ENCODE assay signal across 8 cellular contexts in genomic region chr2:190069936-190070696, GRCh38. TPM values are rescaled to one million over a fixed set of nuclear protein-coding genes. Genes with fewer than 3 reads are reported as not detected.
DNase-seq lines count a peak whose midpoint lies in the region; ATAC-seq and TF ChIP-seq lines count a peak whose summit lies in the region.

No MANE protein-coding gene starts in this region.

- H3K4me1 ChIP-seq in fibroblast of lung (ENCODE audit: control insufficient read depth, extremely low read depth, insufficient read depth, low read length) (no peaks in the 10 kb centered on the region), parathyroid adenoma (no peaks in the 10 kb centered on the region)

- H3K4me3 ChIP-seq in fibroblast of lung (replicated peaks in 1 of 4; ENCODE audit: control extremely low read depth in 1 of 4, insufficient read depth in 1 of 4, low read depth in 3 of 4, low read length in 4 of 4), result no peak overlapping the region
- H3K4me3 ChIP-seq in parathyroid adenoma (ENCODE audit: low read depth, low read length), result no peak overlapping the region

- H3K79me2 ChIP-seq in fibroblast of lung (ENCODE audit: control insufficient read depth, insufficient read depth, low read length), result no peaks in the 10 kb centered on the region
- no peaks in the 10 kb centered on the region for H3K79me2 ChIP-seq in parathyroid adenoma

- no peak overlapping the region for H2AFZ ChIP-seq in fibroblast of lung (ENCODE audit: low read length)
- no peak overlapping the region for H2AFZ ChIP-seq in parathyroid adenoma

- ATAC-seq in GM21576 (IDR thresholded peaks at IDR 0.05; ENCODE audit: unreplicated experiment) (peak; percentile 66), HG03442 (IDR thresholded peaks at IDR 0.05; ENCODE audit: unreplicated experiment) (no peak), GM18870 (IDR thresholded peaks at IDR 0.05; ENCODE audit: unreplicated experiment) (no peak)

- peak; percentile 80 for DNase-seq in DMS53 (lab: John Stamatoyannopoulos, UW)
- DNase-seq in NCI-H1105 treated with DMSO at 0.1 percent for 48 hours (lab: John Stamatoyannopoulos, UW), result peak; percentile 59
- peak; percentile 61 for DNase-seq in SW480 (ENCODE audit: low spot score)
- DNase-seq in fibroblast of lung (ENCODE audit: low read depth in 2 of 2), result peak; percentile 59 to 85

- no peaks in the 10 kb centered on the region for H4K20me1 ChIP-seq in fibroblast of lung (ENCODE audit: control insufficient read depth, extremely low read depth, insufficient read depth, low read length)

- H3K36me3 ChIP-seq in fibroblast of lung (ENCODE audit: control insufficient read depth, insufficient read depth, low read length) (no peaks in the 10 kb centered on the region), parathyroid adenoma (ENCODE audit: control insufficient read depth, insufficient read depth, low read length) (no peaks in the 10 kb centered on the region)

- no peak overlapping the region for H3K4me2 ChIP-seq in fibroblast of lung (ENCODE audit: extremely low read depth, insufficient read depth, low read length)
- no peak overlapping the region for H3K4me2 ChIP-seq in parathyroid adenoma (ENCODE audit: low read length)

- no peak overlapping the region for H3K9ac ChIP-seq in fibroblast of lung (ENCODE audit: insufficient read depth, low read length)
- no peak overlapping the region for H3K9ac ChIP-seq in parathyroid adenoma

- H3K27ac ChIP-seq in fibroblast of lung (ENCODE audit: insufficient read depth, low read length) (no peak overlapping the region), parathyroid adenoma (no peak overlapping the region)

- H3K9me3 ChIP-seq in fibroblast of lung (ENCODE audit: control insufficient read depth, insufficient read depth, low read depth, low read length) (no peaks in the 10 kb centered on the region), parathyroid adenoma (ENCODE audit: control insufficient read depth, low read length) (no peaks in the 10 kb centered on the region)

- no peaks in the 10 kb centered on the region for H3K27me3 ChIP-seq in fibroblast of lung (ENCODE audit: control insufficient read depth, insufficient read depth, low read length)
- H3K27me3 ChIP-seq in parathyroid adenoma (ENCODE audit: control insufficient read depth, insufficient read depth, low read length), result no peaks in the 10 kb centered on the region

- TF ChIP-seq CTCF in fibroblast of lung (conservative IDR thresholded peaks at IDR 0.05 in 1 of 2, IDR thresholded peaks at IDR 0.05 in 1 of 2; ENCODE audit: low read depth in 1 of 2, low read length in 2 of 2) (peak; percentile 53 to 66), parathyroid adenoma (IDR thresholded peaks at IDR 0.05) (peak; percentile 60)

RNA-seq across cellular contexts. Expression of gene MSTN, which starts 7.6 kb away (rescaled TPM):
- 0.26 and 3.1 TPM in 2 replicates for total RNA-seq in fibroblast of lung
- 0.81 and 19.6 TPM in 2 replicates for polyA plus RNA-seq in fibroblast of lung
- 0.41 and 10.4 TPM in 2 replicates for polyA plus RNA-seq in fibroblast of lung (2012)
- 2.0 TPM in 1 of 2 replicates, not detected in the other for polyA minus RNA-seq in fibroblast of lung (ENCODE audit: low replicate concordance)
